In the genomic region with DNA sequence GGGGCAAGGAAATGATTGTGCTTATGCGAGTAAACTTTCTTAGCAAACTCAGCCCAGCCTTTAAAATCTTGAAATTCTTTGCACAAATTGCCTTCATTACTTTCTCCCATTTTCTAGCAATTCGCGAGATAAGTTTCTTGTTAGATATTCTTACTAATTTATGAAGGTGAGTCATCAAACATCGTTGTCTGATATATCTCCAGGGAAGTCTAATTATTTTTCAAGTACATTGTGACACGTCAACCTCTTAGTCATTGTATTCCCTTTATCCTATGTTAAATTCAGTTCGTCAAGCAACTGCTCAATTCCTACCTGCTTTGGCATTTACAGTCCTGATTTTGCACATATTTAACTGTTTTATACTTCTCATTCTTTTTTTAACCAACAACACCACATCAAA, we compare ENCODE assay signal across 28 cellular contexts.
"Had no signal": no experiment of that assay in that cellular context is flagged by ENCODE, and none has a peak within 500 bp of the region (broad histone marks: within the 10 kb centered on the region; RNA-seq: fewer than 3 reads in every experiment).

No MANE protein-coding gene starts in this region.

- H3K27me3 Mint-ChIP-seq: activated naive CD8-positive, alpha-beta T cell; activated T-helper 17 cell treated with anti-CD3 and anti-CD28 coated beads, Interleukin-2, amount 50 U/mL, for 72 hours; dendritic cell treated with granulocyte-macrophage colony-stimulating factor and Interleukin-4, amounts not matched to agents 40 ng/mL and 50 ng/mL, for 4 days; naive thymus-derived CD4-positive, alpha-beta T cell; stimulated activated memory B cell treated with anti-CD40 and anti-IgM and Interleukin-4, amounts not matched to agents 10 μg/mL and 1 μg/mL and 100 μg/mL, for 72 hours; T-cell had no signal

- H3K9me3 ChIP-seq: adrenal gland, ascending aorta, esophagus squamous epithelium, left lung, stomach, suprapubic skin, tibial nerve had no signal

- FAIRE-seq: small intestine had no signal

- H3K27me3 ChIP-seq: adrenal gland, ascending aorta, esophagus squamous epithelium, heart right ventricle, left lung, stomach, suprapubic skin, tibial nerve had no signal

- H3K4me3 ChIP-seq: adrenal gland, ascending aorta, esophagus squamous epithelium, heart right ventricle, left lung, lung, stomach, suprapubic skin, tibial nerve had no signal

- ATAC-seq: activated T-helper 17 cell treated with anti-CD3 and anti-CD28 coated beads, Interleukin-2, amount 50 U/mL, for 72 hours; heart right ventricle; left lung; naive thymus-derived CD4-positive, alpha-beta T cell; sciatic nerve; stimulated activated memory B cell treated with anti-CD40 and anti-IgM and Interleukin-4, amounts not matched to agents 10 μg/mL and 1 μg/mL and 100 μg/mL, for 72 hours; T-cell had no signal

- H3K4me3 Mint-ChIP-seq: activated naive CD8-positive, alpha-beta T cell; activated T-helper 17 cell treated with anti-CD3 and anti-CD28 coated beads, Interleukin-2, amount 50 U/mL, for 72 hours; dendritic cell treated with granulocyte-macrophage colony-stimulating factor and Interleukin-4, amounts not matched to agents 40 ng/mL and 50 ng/mL, for 4 days; naive thymus-derived CD4-positive, alpha-beta T cell; neural crest cell; stimulated activated memory B cell treated with anti-CD40 and anti-IgM and Interleukin-4, amounts not matched to agents 10 μg/mL and 1 μg/mL and 100 μg/mL, for 72 hours; T-cell; T-helper 2 cell treated with Interferon-gamma antibody and Interleukin-4, amounts not matched to agents 5 μg/mL and 100 μg/mL, for 36 hours had no signal

- H3K4me1 ChIP-seq: adrenal gland, ascending aorta, esophagus squamous epithelium, heart right ventricle, left lung, stomach, suprapubic skin, tibial nerve had no signal

- H3K36me3 ChIP-seq: adrenal gland, ascending aorta, esophagus squamous epithelium, heart right ventricle, left lung, stomach, suprapubic skin, tibial nerve, WERI-Rb-1 had no signal

- H3K9me3 Mint-ChIP-seq: activated T-helper 17 cell treated with anti-CD3 and anti-CD28 coated beads, Interleukin-2, amount 50 U/mL, for 72 hours; stimulated activated memory B cell treated with anti-CD40 and anti-IgM and Interleukin-4, amounts not matched to agents 10 μg/mL and 1 μg/mL and 100 μg/mL, for 72 hours had no signal

- H3K27ac ChIP-seq: adrenal gland, ascending aorta, esophagus squamous epithelium, heart right ventricle, left lung, stomach, suprapubic skin, tibial nerve, WERI-Rb-1 had no signal

- H3K36me3 Mint-ChIP-seq: activated naive CD8-positive, alpha-beta T cell; naive thymus-derived CD4-positive, alpha-beta T cell; stimulated activated memory B cell treated with anti-CD40 and anti-IgM and Interleukin-4, amounts not matched to agents 10 μg/mL and 1 μg/mL and 100 μg/mL, for 72 hours; T-cell had no signal

- H3K27ac Mint-ChIP-seq: activated naive CD8-positive, alpha-beta T cell; activated T-helper 17 cell treated with anti-CD3 and anti-CD28 coated beads, Interleukin-2, amount 50 U/mL, for 72 hours; dendritic cell treated with granulocyte-macrophage colony-stimulating factor and Interleukin-4, amounts not matched to agents 40 ng/mL and 50 ng/mL, for 4 days; naive thymus-derived CD4-positive, alpha-beta T cell; stimulated activated memory B cell treated with anti-CD40 and anti-IgM and Interleukin-4, amounts not matched to agents 10 μg/mL and 1 μg/mL and 100 μg/mL, for 72 hours; T-cell; T-helper 2 cell treated with Interferon-gamma antibody and Interleukin-4, amounts not matched to agents 5 μg/mL and 100 μg/mL, for 36 hours had no signal

- H3K4me1 Mint-ChIP-seq: activated T-helper 17 cell treated with anti-CD3 and anti-CD28 coated beads, Interleukin-2, amount 50 U/mL, for 72 hours; naive thymus-derived CD4-positive, alpha-beta T cell; stimulated activated memory B cell treated with anti-CD40 and anti-IgM and Interleukin-4, amounts not matched to agents 10 μg/mL and 1 μg/mL and 100 μg/mL, for 72 hours; T-cell had no signal

- DNase-seq: activated CD4-positive, alpha-beta T cell treated with anti-CD3 and anti-CD28 coated beads, Interleukin-2, amount 50 U/mL, for 1 hour; activated CD4-positive, CD25-positive, alpha-beta regulatory T cell treated with anti-CD3 and anti-CD28 coated beads, Interleukin-2, amount 50 U/mL, for 72 hours; activated naive CD4-positive, alpha-beta T cell; activated T-cell treated with anti-CD3 and anti-CD28 coated beads, Interleukin-2, amount 50 U/mL, for 1 hour; adrenal gland; effector memory CD4-positive, alpha-beta T cell; esophagus squamous epithelium; heart right ventricle; kidney glomerular epithelial cell; left lung; naive thymus-derived CD4-positive, alpha-beta T cell; occipital lobe; small intestine; stimulated activated CD4-positive, alpha-beta T cell treated with anti-CD3 and anti-CD28 coated beads, Interleukin-15, amount 100 ng/mL, for 24 hours; stomach; T-cell; WERI-Rb-1 had no signal
